Comparison of ENCODE assay signal across 19 cellular contexts in the genomic region with DNA sequence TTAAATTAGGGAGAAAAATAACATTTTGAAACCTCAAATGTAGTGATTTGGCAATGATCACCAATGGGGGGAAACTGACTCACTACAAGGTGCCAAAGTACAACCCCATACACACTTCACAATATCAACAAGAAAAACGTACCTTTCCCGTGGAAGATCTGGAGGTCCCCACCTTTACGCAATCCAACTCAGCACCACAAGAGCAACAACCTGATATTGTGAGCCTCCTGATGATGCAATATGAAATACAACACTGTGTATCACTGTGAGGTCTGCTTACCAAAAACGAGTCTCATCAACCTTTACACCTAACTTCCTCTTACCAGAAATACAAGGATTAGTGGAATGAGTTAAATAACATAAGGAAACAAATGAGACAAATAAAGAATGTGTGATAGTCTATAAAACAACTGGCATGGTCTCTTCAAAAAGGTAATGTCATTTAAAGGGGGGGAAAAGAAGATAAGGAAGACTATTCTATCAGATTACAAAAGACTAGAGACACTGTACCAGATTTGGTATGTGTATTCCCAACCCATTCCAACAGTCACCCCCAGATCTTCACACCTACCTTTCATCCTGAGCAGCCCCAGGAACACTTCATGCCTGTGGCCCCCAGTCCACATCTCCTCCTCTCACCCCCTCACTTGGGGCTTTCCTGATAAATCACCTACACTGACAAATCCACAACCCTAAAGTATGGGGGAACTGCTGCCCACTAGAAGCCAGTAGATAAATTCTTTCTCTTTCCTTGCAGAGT. TPM values are rescaled to one million over a fixed set of nuclear protein-coding genes. Genes with fewer than 3 reads are reported as not detected.
DNase-seq lines count a peak whose midpoint lies in the region; ATAC-seq and TF ChIP-seq lines count a peak whose summit lies in the region.
"Had no signal": no experiment of that assay in that cellular context is flagged by ENCODE, and none has a peak within 500 bp of the region (broad histone marks: within the 10 kb centered on the region; RNA-seq: fewer than 3 reads in every experiment).

No MANE protein-coding gene starts in this region.

- DNase-seq in NCI-H2107 treated with DMSO at 0.1 percent for 48 hours (lab: John Stamatoyannopoulos, UW; ENCODE audit: unreplicated experiment) = peak; percentile 36
- no peak for DNase-seq in NCI-H2107 (lab: John Stamatoyannopoulos, UW)
- DNase-seq in T-helper 17 cell = no peak
- DNase-seq in fibroblast of mammary gland (ENCODE audit: low read depth) = peak; percentile 28
- no peak for DNase-seq in gastrocnemius medialis
- DNase-seq in NCI-H1694 (lab: John Stamatoyannopoulos, UW) = no peak
- DNase-seq in Caco-2 = no peak
- no peak for DNase-seq in central memory CD4-positive, alpha-beta T cell
- DNase-seq: activated CD4-positive, alpha-beta T cell treated with anti-CD3 and anti-CD28 coated beads, Interleukin-2, amount 10 ng/mL, durations not matched to agents 24 days and 14 days; activated naive CD4-positive, alpha-beta T cell treated with anti-CD3 and anti-CD28 coated beads, Interleukin-2, amount 10 ng/mL, durations not matched to agents 7 days and 5 days; colonic mucosa; NCI-H2171; NCI-H69; Right ventricle myocardium superior; stimulated activated CD8-positive, alpha-beta memory T cell treated with anti-CD3 and anti-CD28 coated beads, Interleukin-4, amount 100 ng/mL, for 48 hours had no signal

- H3K4me1 Mint-ChIP-seq in T-helper 17 cell (peaks cover 51% of the 10 kb centered on the region), Caco-2 (ENCODE audit: low read depth, unreplicated experiment) (peaks cover 45% of the 10 kb centered on the region)

- H3K9me3 Mint-ChIP-seq in Caco-2 (ENCODE audit: unreplicated experiment) = no peaks in the 10 kb centered on the region
- H3K9me3 Mint-ChIP-seq: activated CD4-positive, alpha-beta T cell treated with anti-CD3 and anti-CD28 coated beads, Interleukin-2, amount 10 ng/mL, durations not matched to agents 24 days and 14 days; activated naive CD4-positive, alpha-beta T cell treated with anti-CD3 and anti-CD28 coated beads, Interleukin-2, amount 10 ng/mL, durations not matched to agents 7 days and 5 days had no signal

- POLR2A ChIA-PET in Caco-2 (lab: Charles Lee) = no interaction called here

- H3K36me3 Mint-ChIP-seq in T-helper 17 cell (ENCODE audit: low read depth) (peaks cover 4% of the 10 kb centered on the region), Caco-2 (ENCODE audit: insufficient read depth, unreplicated experiment) (peaks cover 40% of the 10 kb centered on the region)

- in situ Hi-C loops in gastrocnemius medialis (cut with MboI; ENCODE audit: low sequenced_read_pairs in 4 of 4) = no loop called here

- H3K27ac Mint-ChIP-seq in T-helper 17 cell (peak overlapping the region; percentile 60), Caco-2 (ENCODE audit: unreplicated experiment) (no peak overlapping the region)
- H3K27ac Mint-ChIP-seq: activated CD4-positive, alpha-beta T cell treated with anti-CD3 and anti-CD28 coated beads, Interleukin-2, amount 10 ng/mL, durations not matched to agents 24 days and 14 days; activated naive CD4-positive, alpha-beta T cell treated with anti-CD3 and anti-CD28 coated beads, Interleukin-2, amount 10 ng/mL, durations not matched to agents 7 days and 5 days; mesothelial cell of epicardium; nephron had no signal

- intact Hi-C loops in gastrocnemius medialis (cut with DNase I; ENCODE audit: low total_unique reads) (no loop called here), Caco-2 (cut with micrococcal nuclease; ENCODE audit: unreplicated experiment) (no loop called here)

- BruUV-seq in Caco-2 (replicated peaks; lab: Mats Ljungman, UMichigan) = no TSS peak

- no peaks in the 10 kb centered on the region for H3K36me3 ChIP-seq in gastrocnemius medialis
- H3K36me3 ChIP-seq in Caco-2 (ENCODE audit: control insufficient read depth, insufficient read depth, low read length) = no peaks in the 10 kb centered on the region
- H3K36me3 ChIP-seq: colonic mucosa, HAP-1 had no signal

- H3K4me3 Mint-ChIP-seq in T-helper 17 cell (no peak overlapping the region), Caco-2 (ENCODE audit: unreplicated experiment) (no peak overlapping the region)
- H3K4me3 Mint-ChIP-seq: activated CD4-positive, alpha-beta T cell treated with anti-CD3 and anti-CD28 coated beads, Interleukin-2, amount 10 ng/mL, durations not matched to agents 24 days and 14 days; activated naive CD4-positive, alpha-beta T cell treated with anti-CD3 and anti-CD28 coated beads, Interleukin-2, amount 10 ng/mL, durations not matched to agents 7 days and 5 days; mesothelial cell of epicardium; nephron had no signal

- ATAC-seq in T-helper 17 cell (no peak), gastrocnemius medialis (peak; percentile 75 to 96)

- TF ChIP-seq POLR2A in gastrocnemius medialis (IDR thresholded peaks at IDR 0.05) = no peak

- H3K27me3 Mint-ChIP-seq in T-helper 17 cell (no peaks in the 10 kb centered on the region), Caco-2 (ENCODE audit: insufficient read depth, unreplicated experiment) (no peaks in the 10 kb centered on the region)
- H3K27me3 Mint-ChIP-seq: activated CD4-positive, alpha-beta T cell treated with anti-CD3 and anti-CD28 coated beads, Interleukin-2, amount 10 ng/mL, durations not matched to agents 24 days and 14 days; activated naive CD4-positive, alpha-beta T cell treated with anti-CD3 and anti-CD28 coated beads, Interleukin-2, amount 10 ng/mL, durations not matched to agents 7 days and 5 days had no signal

- CTCF ChIA-PET in Caco-2 (lab: Charles Lee) = no interaction called here

- peaks cover 52 to 64% of the 10 kb centered on the region in 2 donors for H3K4me1 ChIP-seq in gastrocnemius medialis
- peaks cover 35% of the 10 kb centered on the region for H3K4me1 ChIP-seq in Caco-2
- H3K4me1 ChIP-seq: colonic mucosa had no signal

- no peaks in the 10 kb centered on the region for H3K27me3 ChIP-seq in gastrocnemius medialis
- H3K27me3 ChIP-seq in Caco-2 (replicated peaks; ENCODE audit: control insufficient read depth, insufficient read depth, low read length) = no peaks in the 10 kb centered on the region
- H3K27me3 ChIP-seq: BLaER1 treated with 17β-estradiol and CSF1 and Interleukin-3, amounts not matched to agents 10 nM and 100 nM; colonic mucosa had no signal

- peak overlapping the region in 3 of 4 donors; percentile 12 to 55 (median 32) for H3K27ac ChIP-seq in gastrocnemius medialis
- H3K27ac ChIP-seq: BLaER1 treated with 17β-estradiol and CSF1 and Interleukin-3, amounts not matched to agents 10 nM and 100 nM; colonic mucosa had no signal

- H3K9me3 ChIP-seq in T-helper 17 cell (ENCODE audit: control insufficient read depth, low read length, poor library complexity, severe bottlenecking) = no peaks in the 10 kb centered on the region
- H3K9me3 ChIP-seq in gastrocnemius medialis = no peaks in the 10 kb centered on the region
- H3K9me3 ChIP-seq in Caco-2 = no peaks in the 10 kb centered on the region
- H3K9me3 ChIP-seq: colonic mucosa, HAP-1 had no signal

- H3K4me3 ChIP-seq in fibroblast of mammary gland (ENCODE audit: control insufficient read depth, low read depth, low read length) = no peak overlapping the region
- no peak overlapping the region for H3K4me3 ChIP-seq in gastrocnemius medialis
- H3K4me3 ChIP-seq in Caco-2 (ENCODE audit: low read depth, low read length) = no peak overlapping the region
- H3K4me3 ChIP-seq: BLaER1 treated with 17β-estradiol and CSF1 and Interleukin-3, amounts not matched to agents 10 nM and 100 nM; colonic mucosa; HAP-1 had no signal

- no peak for TF ChIP-seq CTCF in fibroblast of mammary gland (conservative IDR thresholded peaks at IDR 0.05; ENCODE audit: control insufficient read depth, insufficient read depth, low read depth, low read length)
- no peak for TF ChIP-seq CTCF in gastrocnemius medialis (IDR thresholded peaks at IDR 0.05 in 4 of 5, conservative IDR thresholded peaks at IDR 0.05 in 1 of 5)
- no peak for TF ChIP-seq CTCF in Caco-2 (IDR thresholded peaks at IDR 0.05; ENCODE audit: insufficient read depth in 1 of 2, low read depth in 1 of 2, low read length in 1 of 2, severe bottlenecking in 1 of 2, unreplicated experiment in 1 of 2)

RNA-seq across cellular contexts. Expression of a gene that starts 27.7 kb away (rescaled TPM):
- total RNA-seq in T-helper 17 cell (10 to 100 TPM; 87.5 to 99.7 TPM), gastrocnemius medialis (100 to 1,000 TPM in 1 of 4 donors, 10 to 100 TPM in 3; 41.4 to 112 (median 61.1) TPM), Caco-2 (2022) (167 and 170 TPM in 2 replicates)

Comparison
In these comparisons a context has a peak if more than half of its experiments do, and no peak if none do; other contexts are left out.
1. DNase-seq: peak in NCI-H2107 treated with DMSO at 0.1 percent for 48 hours (single experiment) and fibroblast of mammary gland (single experiment); none in NCI-H2107 (single experiment), T-helper 17 cell (0 of 3), gastrocnemius medialis (0 of 2), NCI-H1694 (single experiment), Caco-2 (0 of 2) and central memory CD4-positive, alpha-beta T cell (single experiment).